ENCODE assay signal across 1 cellular context in the genomic region with DNA sequence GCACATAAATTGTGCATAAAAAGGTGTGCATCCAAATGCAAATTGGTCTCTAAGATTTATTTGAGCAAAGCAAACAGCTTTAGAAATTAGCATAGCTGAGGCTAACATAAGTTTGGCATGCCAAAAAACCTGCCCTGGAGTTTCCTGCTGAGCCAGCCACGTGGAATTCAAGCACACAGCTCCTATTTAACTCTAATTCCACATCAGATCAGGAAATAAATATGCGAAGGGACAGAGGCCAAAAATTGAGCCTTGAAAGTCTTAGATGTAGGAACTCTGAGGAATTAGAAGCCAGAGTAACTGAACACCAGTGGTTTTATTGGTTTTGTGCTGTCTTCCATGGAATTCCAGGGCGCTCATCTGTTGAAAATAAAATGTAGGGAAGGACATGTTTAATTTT.
TF ChIP-seq lines count a peak whose summit lies in the region.

No MANE protein-coding gene starts in this region.

TF ChIP-seq in K562, 482 proteins besides CTCF, POLR2A, EP300 and RAD21:
- TF ChIP-seq KLF13 (tag; IDR thresholded peaks at IDR 0.05; ENCODE audit: borderline replicate concordance, low read depth) (no peak), NEUROD1 (IDR thresholded peaks at IDR 0.05; ENCODE audit: borderline replicate concordance, low read depth, low read length, partially characterized antibody) (no peak), KLF10 (CRISPR knock-in tag; IDR thresholded peaks at IDR 0.05) (no peak), MTF1 (CRISPR knock-in tag; IDR thresholded peaks at IDR 0.05; ENCODE audit: borderline replicate concordance) (no peak), SP1 (CRISPR knock-in tag; IDR thresholded peaks at IDR 0.05) (no peak), CBFB (CRISPR knock-in tag; IDR thresholded peaks at IDR 0.05) (no peak), PHB (CRISPR knock-in tag; IDR thresholded peaks at IDR 0.05) (no peak), BRF1 (IDR thresholded peaks at IDR 0.05; ENCODE audit: borderline replicate concordance, extremely low read depth, insufficient read length) (no peak), CHD4 (IDR thresholded peaks at IDR 0.05; ENCODE audit: insufficient read depth, insufficient replicate concordance, low read depth, low read length, poor library complexity, severe bottlenecking) (no peak), OTX1 (CRISPR knock-in tag; IDR thresholded peaks at IDR 0.05) (no peak), SUPT5H (IDR thresholded peaks at IDR 0.05) (no peak), ZNF3 (CRISPR knock-in tag; IDR thresholded peaks at IDR 0.05) (no peak), RBM39 (optimal IDR thresholded peaks at IDR 0.05; ENCODE audit: low read depth, low read length) (no peak), ZNF785 (CRISPR knock-in tag; IDR thresholded peaks at IDR 0.05) (no peak), HMG20B (CRISPR knock-in tag; IDR thresholded peaks at IDR 0.05) (no peak), E2F5 (CRISPR knock-in tag; IDR thresholded peaks at IDR 0.05) (no peak), SAP30 (IDR thresholded peaks at IDR 0.05; ENCODE audit: borderline replicate concordance, insufficient read depth, low read depth, low read length, poor library complexity, severe bottlenecking) (no peak), THAP7 (CRISPR knock-in tag; IDR thresholded peaks at IDR 0.05) (no peak)
TF ChIP-seq in K562: peak in this region for 0.
